12 cellular contexts compared by ENCODE assay signal in genomic region chr16:56277040-56277439, GRCh38.
DNase-seq lines count a peak whose midpoint lies in the region; ATAC-seq and TF ChIP-seq lines count a peak whose summit lies in the region.
"Had no signal": no experiment of that assay in that cellular context is flagged by ENCODE, and none has a peak within 500 bp of the region (broad histone marks: within the 10 kb centered on the region; RNA-seq: fewer than 3 reads in every experiment).

No MANE protein-coding gene starts in this region.

- H3K27me3 ChIP-seq in stomach: no peaks in the 10 kb centered on the region
- no peaks in the 10 kb centered on the region for H3K27me3 ChIP-seq in ascending aorta

- no peak for TF ChIP-seq POLR2A in stomach (IDR thresholded peaks at IDR 0.05)

- TF ChIP-seq CTCF in CD14-positive monocyte (IDR thresholded peaks at IDR 0.05) (no peak), HFFc6 (IDR thresholded peaks at IDR 0.05) (peak; percentile 60), MCF 10A (IDR thresholded peaks at IDR 0.05; ENCODE audit: unreplicated experiment) (peak; percentile 29), mesothelial cell of epicardium (IDR thresholded peaks at IDR 0.05; ENCODE audit: unreplicated experiment) (peak; percentile 27), stomach (IDR thresholded peaks at IDR 0.05) (peak in 1 of 7 experiments; percentile 8), ascending aorta (IDR thresholded peaks at IDR 0.05) (no peak)

- no peaks in the 10 kb centered on the region for H3K36me3 Mint-ChIP-seq in CD14-positive monocyte
- peaks cover 8% of the 10 kb centered on the region for H3K36me3 Mint-ChIP-seq in HFFc6 (ENCODE audit: low read depth)
- no peaks in the 10 kb centered on the region for H3K36me3 Mint-ChIP-seq in MCF 10A (ENCODE audit: insufficient read depth, unreplicated experiment)
- H3K36me3 Mint-ChIP-seq in mesothelial cell of epicardium: no peaks in the 10 kb centered on the region
- H3K36me3 Mint-ChIP-seq: natural killer cell had no signal

- no peak for TF ChIP-seq EP300 in stomach (IDR thresholded peaks at IDR 0.05)

- no peaks in the 10 kb centered on the region for H3K9me3 ChIP-seq in stomach
- no peaks in the 10 kb centered on the region for H3K9me3 ChIP-seq in ascending aorta

- H3K4me3 Mint-ChIP-seq in CD14-positive monocyte: no peak overlapping the region
- H3K4me3 Mint-ChIP-seq in HFFc6: no peak overlapping the region
- H3K4me3 Mint-ChIP-seq in MCF 10A (ENCODE audit: unreplicated experiment): no peak overlapping the region
- H3K4me3 Mint-ChIP-seq in mesothelial cell of epicardium: no peak overlapping the region
- H3K4me3 Mint-ChIP-seq: natural killer cell had no signal

- H3K4me3 ChIP-seq in stomach (no peak overlapping the region), ascending aorta (no peak overlapping the region)

- no peak for ATAC-seq in GM21786 (IDR thresholded peaks at IDR 0.05; ENCODE audit: unreplicated experiment)
- ATAC-seq: natural killer cell had no signal

- H3K4me1 ChIP-seq in stomach: peaks cover 0 to 15% (median 5%) of the 10 kb centered on the region in 4 donors
- no peaks in the 10 kb centered on the region for H3K4me1 ChIP-seq in ascending aorta

- intact Hi-C loops in CD14-positive monocyte (cut with micrococcal nuclease): no loop called here
- intact Hi-C loops in MCF 10A (cut with micrococcal nuclease): no loop called here
- intact Hi-C loops in stomach (cut with DNase I; ENCODE audit: low total_unique reads): no loop called here
- intact Hi-C loops in ascending aorta (cut with DNase I): no loop called here

- BruUV-seq in MCF 10A (replicated peaks; lab: Mats Ljungman, UMichigan): no TSS peak

- peak overlapping the region in 1 of 5 donors; percentile 41 for H3K27ac ChIP-seq in stomach
- H3K27ac ChIP-seq in ascending aorta: no peak overlapping the region

- H3K4me1 Mint-ChIP-seq in CD14-positive monocyte (peaks cover 61% of the 10 kb centered on the region), HFFc6 (ENCODE audit: low read depth) (peaks cover 23% of the 10 kb centered on the region), MCF 10A (ENCODE audit: insufficient read depth, unreplicated experiment) (no peaks in the 10 kb centered on the region), mesothelial cell of epicardium (peaks cover 3% of the 10 kb centered on the region)

- H3K9me3 Mint-ChIP-seq in CD14-positive monocyte (peaks cover 0 to 2% (median 0%) of the 10 kb centered on the region in 7 donors), HFFc6 (peaks cover 8% of the 10 kb centered on the region; the same call in 1 of the 2 replicates), MCF 10A (ENCODE audit: unreplicated experiment) (no peaks in the 10 kb centered on the region), mesothelial cell of epicardium (peaks cover 19% of the 10 kb centered on the region)
- H3K9me3 Mint-ChIP-seq: natural killer cell had no signal

- H3K27ac Mint-ChIP-seq in CD14-positive monocyte (no peak overlapping the region), HFFc6 (no peak overlapping the region), MCF 10A (ENCODE audit: low read depth, unreplicated experiment) (no peak overlapping the region), mesothelial cell of epicardium (no peak overlapping the region)
- H3K27ac Mint-ChIP-seq: natural killer cell had no signal

- H3K36me3 ChIP-seq in stomach: peaks cover 0 to 3% (median 0%) of the 10 kb centered on the region in 4 donors
- H3K36me3 ChIP-seq in ascending aorta: no peaks in the 10 kb centered on the region

- DNase-seq in CD14-positive monocyte (ENCODE audit: low spot score) (peak; percentile 27), HFFc6 (no peak), MCF 10A (ENCODE audit: unreplicated experiment) (peak; percentile 11), mesothelial cell of epicardium (ENCODE audit: low spot score in 2 of 2, unreplicated experiment in 2 of 2) (no peak), stomach (no peak), ascending aorta (ENCODE audit: low spot score in 2 of 2) (no peak)
- DNase-seq in stimulated activated CD4-positive, alpha-beta T cell treated with anti-CD3 and anti-CD28 coated beads, Interleukin-4, amount 100 ng/mL, for 4 hours: no peak
- DNase-seq: DMS79 treated with DMSO at 0.1 percent for 48 hours; HCEC 1CT; natural killer cell; stimulated activated CD4-positive, alpha-beta T cell treated with anti-CD3 and anti-CD28 coated beads, Interleukin-4, amount 100 ng/mL, for 1 hour had no signal

- CTCF ChIA-PET in MCF 10A (lab: Yijun Ruan, JAX): interaction anchor here (0.5 to 1.6 kb wide), 4 partner anchors 11 to 42 kb away, joined by 3 to 8 read pairs (median 4); no protein-coding TSS in a partner anchor

- POLR2A ChIA-PET in MCF 10A (lab: Yijun Ruan, JAX): no interaction called here

- H3K27me3 Mint-ChIP-seq in CD14-positive monocyte (ENCODE audit: low read depth in 3 of 3) (peaks cover 0 to 7% (median 3%) of the 10 kb centered on the region in 3 donors), HFFc6 (ENCODE audit: insufficient read depth) (peaks cover 15% of the 10 kb centered on the region), MCF 10A (ENCODE audit: insufficient read depth, unreplicated experiment) (peaks cover 60% of the 10 kb centered on the region), mesothelial cell of epicardium (ENCODE audit: low read depth) (no peaks in the 10 kb centered on the region)

- WGBS in stomach, 5 donors: 46 to 75% (median 67%) methylated on average over 5 of the region's 5 CpGs

Comparison
In these comparisons a context has a peak if more than half of its experiments do, and no peak if none do; other contexts are left out.
1. DNase-seq: peak in CD14-positive monocyte (single experiment) and MCF 10A (single experiment); none in HFFc6 (single experiment), mesothelial cell of epicardium (0 of 2), stomach (single experiment), ascending aorta (0 of 2) and stimulated activated CD4-positive, alpha-beta T cell treated with anti-CD3 and anti-CD28 coated beads, Interleukin-4, amount 100 ng/mL, for 4 hours (0 of 2).
2. CTCF ChIP-seq: peak in HFFc6 (single experiment), MCF 10A (single experiment) and mesothelial cell of epicardium (single experiment); none in CD14-positive monocyte (single experiment) and ascending aorta (0 of 3).